In genomic region chr1:7403265-7404045, GRCh38 we compare ENCODE assay signal across 18 cellular contexts.
DNase-seq lines count a peak whose midpoint lies in the region; ATAC-seq, FAIRE-seq and TF ChIP-seq lines count a peak whose summit lies in the region.
"Had no signal": no experiment of that assay in that cellular context is flagged by ENCODE, and none has a peak within 500 bp of the region (broad histone marks: within the 10 kb centered on the region; RNA-seq: fewer than 3 reads in every experiment).

No MANE protein-coding gene starts in this region.

- peak in 1 of 2 experiments; percentile 34 for DNase-seq in A549 (ENCODE audit: low read depth in 1 of 2, low spot score in 1 of 2)
- peak; percentile 64 for DNase-seq in GM13976 (ENCODE audit: low spot score)
- DNase-seq in GM12878 (ENCODE audit: low read depth, low spot score): peak; percentile 59
- DNase-seq in mucosa of gallbladder (ENCODE audit: low spot score): peak; percentile 8
- DNase-seq in OCI-M1 (lab: John Stamatoyannopoulos, UW): no peak
- DNase-seq in LoVo (ENCODE audit: low spot score): no peak
- DNase-seq in UCSD-AML1 (lab: John Stamatoyannopoulos, UW; ENCODE audit: unreplicated experiment): no peak
- DNase-seq: AML-193; dermis blood vessel endothelial cell; NCI-H2081; NCI-H774; RPMI8226; stimulated activated CD4-positive, alpha-beta T cell treated with anti-CD3 and anti-CD28 coated beads, Interleukin-15, amount 100 ng/mL, for 24 hours had no signal

- FAIRE-seq in A549 (lab: Jason Lieb, UNC) (no peak), GM12878 (lab: Jason Lieb, UNC) (peak; percentile 79)

- no peak for TF ChIP-seq RAD21 in A549 (conservative IDR thresholded peaks at IDR 0.05 in 1 of 2, IDR thresholded peaks at IDR 0.05 in 1 of 2)
- TF ChIP-seq RAD21 in GM12878 (IDR thresholded peaks at IDR 0.05; ENCODE audit: insufficient read depth, low read depth, low read length): peak; percentile 37

- TF ChIP-seq CTCF in A549 (IDR thresholded peaks at IDR 0.05) (no peak), GM13976 (IDR thresholded peaks at IDR 0.05; ENCODE audit: borderline replicate concordance, control extremely low read depth, extremely low read depth, insufficient read depth, missing control alignments) (no peak), GM12878 (IDR thresholded peaks at IDR 0.05 in 2 of 3, conservative IDR thresholded peaks at IDR 0.05 in 1 of 3; ENCODE audit: control insufficient read depth in 2 of 3, extremely low read depth in 1 of 3, insufficient read depth in 1 of 3, low read depth in 3 of 3, low read length in 3 of 3) (peak in 1 of 3 experiments; percentile 35; a peak in 1 of 6 replicates)

- H3K4me2 ChIP-seq in A549 (no peak overlapping the region), GM12878 (ENCODE audit: control insufficient read depth, insufficient read depth) (peak overlapping the region; percentile 66)

- H3K4me1 ChIP-seq in A549: peaks cover 32% of the 10 kb centered on the region
- H3K4me1 ChIP-seq in GM12878 (ENCODE audit: control insufficient read depth, insufficient read depth, low read length): peaks cover 57% of the 10 kb centered on the region
- H3K4me1 ChIP-seq: HAP-1 had no signal

- in situ Hi-C loops in GM13976 (cut with MboI; ENCODE audit: low sequenced_read_pairs, unreplicated experiment) (no loop called here), GM12878 (cut with MboI) (no loop called here)

- H4K20me1 ChIP-seq in GM12878 (ENCODE audit: control insufficient read depth, insufficient read depth): no peaks in the 10 kb centered on the region

- H3K4me3 ChIP-seq in A549: no peak overlapping the region
- no peak overlapping the region for H3K4me3 ChIP-seq in GM12878
- H3K4me3 ChIP-seq: esophagus muscularis mucosa, HAP-1, heart right ventricle had no signal

- no TSS peak for BruUV-seq in GM12878 (replicated peaks; lab: Mats Ljungman, UMichigan)

- POLR2A ChIA-PET in A549 (lab: Yijun Ruan, JAX): no interaction called here
- POLR2A ChIA-PET in GM12878 (lab: Charles Lee): no interaction called here

- peaks cover 2% of the 10 kb centered on the region; the same call in 1 of the 2 replicates for H3K79me2 ChIP-seq in GM12878 (ENCODE audit: control insufficient read depth, insufficient read depth, low read length)

- no peaks in the 10 kb centered on the region for H3K27me3 ChIP-seq in GM12878 (replicated peaks in 1 of 2; ENCODE audit: control insufficient read depth in 2 of 2, insufficient read depth in 2 of 2, low read length in 1 of 2)
- H3K27me3 ChIP-seq: esophagus muscularis mucosa, heart right ventricle had no signal

- WGBS in A549 (ENCODE audit: missing lambda C conversion rate): 97% methylated on average over 10 of the region's 12 CpGs
- 57% methylated on average over 12 of the region's 12 CpGs for WGBS in GM12878 (ENCODE audit: insufficient coverage, insufficient replicate concordance, low lambda C conversion rate, missing lambda C conversion rate)

- peak overlapping the region; percentile 25 for H2AFZ ChIP-seq in GM12878 (ENCODE audit: control insufficient read depth, low read depth, low read length)

- no peak overlapping the region; the same call in 1 of the 2 replicates for H3K9ac ChIP-seq in GM12878 (ENCODE audit: control insufficient read depth, insufficient read depth, low read length)

- H3K36me3 ChIP-seq in GM12878 (ENCODE audit: control insufficient read depth in 2 of 2, insufficient read depth in 2 of 2, low read length in 1 of 2): no peaks in the 10 kb centered on the region
- H3K36me3 ChIP-seq: esophagus muscularis mucosa, HAP-1, heart right ventricle had no signal

- TF ChIP-seq EP300 in A549 (IDR thresholded peaks at IDR 0.05) (no peak), GM12878 (IDR thresholded peaks at IDR 0.05; ENCODE audit: borderline replicate concordance in 1 of 2, control insufficient read depth in 1 of 2, low read depth in 2 of 2, low read length in 2 of 2) (no peak)

- RAD21 ChIA-PET in GM12878 (lab: Charles Lee; ENCODE audit: unreplicated experiment): no interaction called here

- peak overlapping the region; percentile 99 to 100 for H3K27ac ChIP-seq in A549
- H3K27ac ChIP-seq in GM12878 (ENCODE audit: control insufficient read depth, insufficient read depth): peak overlapping the region; percentile 66
- H3K27ac ChIP-seq: esophagus muscularis mucosa, heart right ventricle had no signal

- TF ChIP-seq POLR2A in A549 (IDR thresholded peaks at IDR 0.05; ENCODE audit: low read length): no peak
- TF ChIP-seq POLR2A in GM12878 (IDR thresholded peaks at IDR 0.05; ENCODE audit: low read depth, low read length): no peak

- SMC1A ChIA-PET in GM12878 (lab: Charles Lee; ENCODE audit: uncharacterized antibody, unreplicated experiment): no interaction called here

- ATAC-seq in A549 (no peak), GM12878 (peak; percentile 74), GM21423 (IDR thresholded peaks at IDR 0.05; ENCODE audit: unreplicated experiment) (no peak)
- ATAC-seq: activated CD4-positive, CD25-positive, alpha-beta regulatory T cell treated with anti-CD3 and anti-CD28 coated beads, Interleukin-2, amount 50 U/mL, for 24 hours; heart right ventricle had no signal

- intact Hi-C loops in GM12878 (cut with micrococcal nuclease; ENCODE audit: unreplicated experiment): no loop called here

- H3K9me3 ChIP-seq in A549 (peaks cover 27% of the 10 kb centered on the region), GM12878 (replicated peaks; ENCODE audit: control insufficient read depth, insufficient read depth, low read length) (peaks cover 3% of the 10 kb centered on the region; the same call in 2 of the 3 replicates)
- H3K9me3 ChIP-seq: HAP-1 had no signal

- CTCF ChIA-PET in A549 (lab: Yijun Ruan, JAX): interaction anchor here (1.3 to 2.4 kb wide), 3 partner anchors 24 to 361 kb away, joined by 4 to 9 read pairs (median 6); no protein-coding TSS in a partner anchor
- CTCF ChIA-PET in GM12878 (lab: Yijun Ruan, JAX): interaction anchor here (0.5 to 0.7 kb wide), 2 partner anchors 137 to 458 kb away, joined by 3 read pairs; no protein-coding TSS in a partner anchor

TF ChIP-seq in A549, 52 proteins besides CTCF, POLR2A, EP300 and RAD21:
- TF ChIP-seq ZNF302 (CRISPR knock-in tag; IDR thresholded peaks at IDR 0.05) (no peak), HMGXB4 (CRISPR knock-in tag; IDR thresholded peaks at IDR 0.05; ENCODE audit: borderline replicate concordance) (no peak), EHF (CRISPR knock-in tag; IDR thresholded peaks at IDR 0.05) (no peak), NR3C1 (IDR thresholded peaks at IDR 0.05) (no peak), HDAC2 (IDR thresholded peaks at IDR 0.05) (no peak), TP53 (CRISPR knock-in tag; IDR thresholded peaks at IDR 0.05) (no peak), NFE2L2 (conservative IDR thresholded peaks at IDR 0.05; ENCODE audit: low read length) (no peak), HOXA7 (CRISPR knock-in tag; IDR thresholded peaks at IDR 0.05) (no peak), EHMT2 (IDR thresholded peaks at IDR 0.05; ENCODE audit: low read depth) (no peak)

TF ChIP-seq in GM12878, 131 proteins besides CTCF, POLR2A, EP300 and RAD21:
- peak; percentile 63 for TF ChIP-seq RELA (IDR thresholded peaks at IDR 0.05; ENCODE audit: borderline replicate concordance, partially characterized antibody)
- peak; percentile 39; the same call in 1 of the 2 replicates for TF ChIP-seq IRF4 (IDR thresholded peaks at IDR 0.05; ENCODE audit: low read depth, low read length)
- peak; percentile 12; the same call in 1 of the 2 replicates for TF ChIP-seq SMC3 (IDR thresholded peaks at IDR 0.05; ENCODE audit: borderline replicate concordance, low read length)
- 0 out of 2 replicates have a peak, but pooled peaks have one; percentile 35 for TF ChIP-seq TCF12 (IDR thresholded peaks at IDR 0.05; ENCODE audit: low read depth, low read length)
- TF ChIP-seq IKZF1 (conservative IDR thresholded peaks at IDR 0.05): peak; percentile 26; the same call in 1 of the 2 replicates
- TF ChIP-seq MEF2A (IDR thresholded peaks at IDR 0.05; ENCODE audit: insufficient read depth, low read depth, low read length): no peak
- TF ChIP-seq ZNF207 (IDR thresholded peaks at IDR 0.05; ENCODE audit: borderline replicate concordance): no peak
- TF ChIP-seq RUNX3 (IDR thresholded peaks at IDR 0.05; ENCODE audit: low read length): peak; percentile 12; the same call in 1 of the 2 replicates
- peak; percentile 36 for TF ChIP-seq MEF2B (IDR thresholded peaks at IDR 0.05; ENCODE audit: partially characterized antibody, poor library complexity, severe bottlenecking)

Comparison
In these comparisons a context has a peak if more than half of its experiments do, and no peak if none do; other contexts are left out.
1. DNase-seq: peak in GM13976 (single experiment), GM12878 (single experiment) and mucosa of gallbladder (single experiment); none in OCI-M1 (single experiment), LoVo (single experiment) and UCSD-AML1 (single experiment).
2. Of the 24 proteins assayed by ChIP-seq in both GM12878 and A549: peak only in GM12878: RAD21 and SMC3; only in A549: none; in both: none; in neither: 21; mixed calls (peak in some experiments, not most) for 1.